ENCODE assay signal across 19 cellular contexts in genomic region chr1:55472784-55473183, GRCh38.
DNase-seq lines count a peak whose midpoint lies in the region; ATAC-seq lines count a peak whose summit lies in the region.
"Had no signal": no experiment of that assay in that cellular context is flagged by ENCODE, and none has a peak within 500 bp of the region (broad histone marks: within the 10 kb centered on the region; RNA-seq: fewer than 3 reads in every experiment).

No MANE protein-coding gene starts in this region.

- H3K9me3 Mint-ChIP-seq in immature natural killer cell = peaks cover 0 to 1% (median 0%) of the 10 kb centered on the region in 6 donors
- H3K9me3 Mint-ChIP-seq: activated naive CD4-positive, alpha-beta T cell treated with anti-CD3 and anti-CD28 coated beads for 36 hours had no signal

- H3K36me3 ChIP-seq in MG63 = no peaks in the 10 kb centered on the region
- H3K36me3 ChIP-seq: BE2C, left ventricle myocardium inferior, WERI-Rb-1 had no signal

- H3K27me3 Mint-ChIP-seq in immature natural killer cell (ENCODE audit: low read depth in 3 of 3) = peaks cover 0 to 9% (median 5%) of the 10 kb centered on the region in 3 donors

- H3K27me3 ChIP-seq in MG63 = no peaks in the 10 kb centered on the region
- H3K27me3 ChIP-seq: BE2C, hepatocyte had no signal

- no peaks in the 10 kb centered on the region for H3K9me3 ChIP-seq in MG63
- H3K9me3 ChIP-seq: BE2C, left ventricle myocardium inferior, psoas muscle had no signal

- DNase-seq in Daoy (ENCODE audit: low read depth) (peak; percentile 76), MG63 (peak; percentile 78), cerebellum (ENCODE audit: low spot score) (peak; percentile 6), left kidney (ENCODE audit: low read depth, low spot score) (peak; percentile 52), NCI-H2171 treated with DMSO at 0.1 percent for 48 hours (lab: John Stamatoyannopoulos, UW) (no peak), HuH-7.5 (ENCODE audit: low spot score) (no peak), immature natural killer cell (no peak)
- DNase-seq: activated naive CD4-positive, alpha-beta T cell treated with anti-CD3 and anti-CD28 coated beads for 36 hours; BE2C; caudate nucleus; left ventricle myocardium inferior; naive thymus-derived CD4-positive, alpha-beta T cell; NCI-H1417 treated with DMSO at 0.1 percent for 48 hours; NCI-H510A treated with DMSO at 0.1 percent for 48 hours; psoas muscle; WERI-Rb-1 had no signal

- H3K4me3 Mint-ChIP-seq in immature natural killer cell = no peak overlapping the region
- H3K4me3 Mint-ChIP-seq: activated naive CD4-positive, alpha-beta T cell treated with anti-CD3 and anti-CD28 coated beads for 36 hours; naive thymus-derived CD4-positive, alpha-beta T cell had no signal

- H3K4me1 Mint-ChIP-seq in immature natural killer cell = no peaks in the 10 kb centered on the region

- H3K4me3 ChIP-seq in MG63 = no peak overlapping the region
- H3K4me3 ChIP-seq: hepatocyte, left ventricle myocardium inferior, psoas muscle had no signal

- H3K27ac Mint-ChIP-seq in immature natural killer cell = no peak overlapping the region
- H3K27ac Mint-ChIP-seq: activated naive CD4-positive, alpha-beta T cell treated with anti-CD3 and anti-CD28 coated beads for 36 hours; naive thymus-derived CD4-positive, alpha-beta T cell had no signal

- H3K36me3 Mint-ChIP-seq in immature natural killer cell = no peaks in the 10 kb centered on the region
- H3K36me3 Mint-ChIP-seq: naive thymus-derived CD4-positive, alpha-beta T cell had no signal

- ATAC-seq in HG03439 (IDR thresholded peaks at IDR 0.05; ENCODE audit: unreplicated experiment) = no peak
- ATAC-seq: HepG2; naive thymus-derived CD4-positive, alpha-beta T cell; psoas muscle had no signal

Comparison
In these comparisons a context has a peak if more than half of its experiments do, and no peak if none do; other contexts are left out.
1. DNase-seq: peak in Daoy (single experiment), MG63 (single experiment), cerebellum (single experiment) and left kidney (single experiment); none in NCI-H2171 treated with DMSO at 0.1 percent for 48 hours (single experiment), HuH-7.5 (single experiment) and immature natural killer cell (0 of 3).